In the genomic region with DNA sequence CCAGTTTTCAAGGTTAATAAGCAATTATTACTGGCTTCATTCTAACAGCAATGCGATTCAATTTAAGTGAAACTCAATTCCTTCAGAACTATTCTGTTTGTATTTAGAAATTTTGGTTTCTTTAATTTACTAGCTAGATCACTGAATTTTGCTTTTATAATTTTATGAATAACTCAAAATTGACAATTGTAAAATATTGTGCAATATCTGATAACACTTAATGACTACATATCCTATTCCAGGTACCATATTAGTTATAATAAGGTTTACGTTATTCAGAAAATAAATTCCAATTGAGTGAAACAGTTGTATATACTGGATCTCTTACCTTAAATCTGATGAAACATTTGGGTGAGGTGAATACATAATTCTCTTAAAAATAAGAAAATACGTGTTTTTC, we compare ENCODE assay signal across 17 cellular contexts.
DNase-seq lines count a peak whose midpoint lies in the region; ATAC-seq, FAIRE-seq and TF ChIP-seq lines count a peak whose summit lies in the region.
"Had no signal": no experiment of that assay in that cellular context is flagged by ENCODE, and none has a peak within 500 bp of the region (broad histone marks: within the 10 kb centered on the region; RNA-seq: fewer than 3 reads in every experiment).

No MANE protein-coding gene starts in this region.

- H2AK5ac ChIP-seq in IMR-90 (ENCODE audit: low read depth, low read length) (no peak overlapping the region), H1 (ENCODE audit: low read depth, low read length) (no peak overlapping the region)

- H3K9me1 ChIP-seq in IMR-90 (ENCODE audit: insufficient read depth, low read length) = no peaks in the 10 kb centered on the region

- peaks cover 8% of the 10 kb centered on the region for H3K9me3 ChIP-seq in IMR-90 (ENCODE audit: control insufficient read depth, insufficient read depth, low read length)
- H3K9me3 ChIP-seq in H1 (ENCODE audit: insufficient read depth in 2 of 2, low read depth in 1 of 2, low read length in 1 of 2) = no peaks in the 10 kb centered on the region
- peaks cover 3% of the 10 kb centered on the region for H3K9me3 ChIP-seq in osteoblast (ENCODE audit: low read depth, low read length)
- H3K9me3 ChIP-seq: BLaER1, Caco-2 had no signal

- FAIRE-seq in H1 (lab: Jason Lieb, UNC) = no peak
- FAIRE-seq: GM12892 had no signal

- no peak overlapping the region for H3K18ac ChIP-seq in IMR-90 (ENCODE audit: low read depth, low read length)
- H3K18ac ChIP-seq in H1 (ENCODE audit: extremely low read depth, low read length) = no peak overlapping the region

- H3K4ac ChIP-seq in IMR-90 (ENCODE audit: low read depth, low read length) = no peak overlapping the region
- H3K4ac ChIP-seq in H1 (replicated peaks; ENCODE audit: insufficient read length, low read depth, low read length) = no peak overlapping the region

- no peaks in the 10 kb centered on the region for H3K36me3 ChIP-seq in IMR-90 (ENCODE audit: control insufficient read depth, insufficient read depth, low read length)
- H3K36me3 ChIP-seq in H1 (ENCODE audit: control insufficient read depth in 2 of 4, insufficient read depth in 4 of 4, low read length in 3 of 4) = no peaks in the 10 kb centered on the region
- H3K36me3 ChIP-seq in osteoblast (ENCODE audit: insufficient read depth, low read length) = no peaks in the 10 kb centered on the region
- H3K36me3 ChIP-seq: BLaER1 had no signal

- DNase-seq in IMR-90 (no peak), H1 (ENCODE audit: low read depth in 1 of 2, low spot score in 2 of 2) (no peak), osteoblast (ENCODE audit: insufficient read length, low spot score, missing footprints) (peak; percentile 27), NCI-H526 (lab: John Stamatoyannopoulos, UW) (no peak), NCI-H2081 treated with DMSO at 0.1 percent for 48 hours (lab: John Stamatoyannopoulos, UW) (no peak)
- DNase-seq in activated naive CD4-positive, alpha-beta T cell treated with anti-CD3 and anti-CD28 coated beads, Interleukin-2, amount 50 U/mL, for 16 hours = no peak
- DNase-seq: Caco-2; CD4-positive, CD25-positive, alpha-beta regulatory T cell; CD8-positive, alpha-beta T cell; DMS153; DND-41; GM23248; H9 had no signal

- H2BK20ac ChIP-seq in IMR-90 (ENCODE audit: low read depth, low read length) (no peak overlapping the region), H1 (ENCODE audit: low read length) (no peak overlapping the region)

- H3K79me1 ChIP-seq in IMR-90 (ENCODE audit: low read depth in 1 of 2, low read length in 2 of 2) = no peaks in the 10 kb centered on the region
- H3K79me1 ChIP-seq in H1 (ENCODE audit: low read depth, low read length) = no peaks in the 10 kb centered on the region

- CTCF ChIA-PET in IMR-90 (lab: Yijun Ruan, JAX) (no interaction called here), H1 (lab: Charles Lee; ENCODE audit: partially characterized antibody) (no interaction called here)

- H3K14ac ChIP-seq in IMR-90 (replicated peaks; ENCODE audit: low read depth, low read length) (no peak overlapping the region), H1 (ENCODE audit: insufficient read length) (no peak overlapping the region)

- H4K20me1 ChIP-seq in IMR-90 (ENCODE audit: insufficient read depth, low read length) = no peaks in the 10 kb centered on the region
- no peaks in the 10 kb centered on the region for H4K20me1 ChIP-seq in H1 (replicated peaks in 1 of 2; ENCODE audit: control insufficient read depth in 1 of 2, insufficient read depth in 2 of 2, low read length in 2 of 2)
- no peaks in the 10 kb centered on the region for H4K20me1 ChIP-seq in osteoblast (ENCODE audit: insufficient read depth, low read length)
- H4K20me1 ChIP-seq: BLaER1 had no signal

- no peak overlapping the region for H3K4me2 ChIP-seq in IMR-90 (ENCODE audit: low read depth, low read length)
- H3K4me2 ChIP-seq in H1 (ENCODE audit: insufficient read depth in 1 of 2, low read depth in 2 of 2, low read length in 2 of 2) = no peak overlapping the region
- H3K4me2 ChIP-seq in osteoblast (ENCODE audit: insufficient read depth, low read length) = no peak overlapping the region
- H3K4me2 ChIP-seq: BLaER1 had no signal

- TF ChIP-seq CTCF in IMR-90 (conservative IDR thresholded peaks at IDR 0.05; ENCODE audit: low read depth, low read length) (no peak), H1 (IDR thresholded peaks at IDR 0.05; ENCODE audit: control extremely low read depth in 1 of 3, insufficient read depth in 1 of 3, low read depth in 1 of 3, low read length in 3 of 3) (no peak), osteoblast (IDR thresholded peaks at IDR 0.05; ENCODE audit: extremely low read depth, low read depth, low read length) (no peak)

- H2BK5ac ChIP-seq in IMR-90 (ENCODE audit: low read depth, low read length, poor library complexity, severe bottlenecking) (no peak overlapping the region), H1 (ENCODE audit: low read depth, low read length) (no peak overlapping the region)

- WGBS in IMR-90 (ENCODE audit: extremely low coverage in 2 of 2, insufficient read length in 1 of 2), 2 experiments = no CpG with 5 or more reads among the region's 3 CpGs
- WGBS in H1 (ENCODE audit: extremely low coverage in 1 of 2, insufficient coverage in 1 of 2, insufficient read length in 1 of 2, insufficient replicate concordance in 2 of 2, low coverage in 1 of 2, low lambda C conversion rate in 2 of 2, missing lambda C conversion rate in 1 of 2), 2 experiments = 98% methylated on average over 3 of the region's 3 CpGs; no CpG with 5 or more reads in 1 of the 2 experiments

- H3K56ac ChIP-seq in IMR-90 (ENCODE audit: extremely low read depth, insufficient read depth, low read length) (no peak overlapping the region), H1 (replicated peaks; ENCODE audit: insufficient read length, low read depth, low read length) (no peak overlapping the region)

- H3K27me3 ChIP-seq in IMR-90 (ENCODE audit: control insufficient read depth, insufficient read depth, low read length) (no peaks in the 10 kb centered on the region), H1 (replicated peaks in 1 of 4; ENCODE audit: control insufficient read depth in 3 of 4, extremely low read depth in 1 of 4, insufficient read depth in 3 of 4, low read length in 3 of 4) (no peaks in the 10 kb centered on the region), osteoblast (ENCODE audit: insufficient read depth, low read length) (no peaks in the 10 kb centered on the region)
- H3K27me3 ChIP-seq: BLaER1 had no signal

- no peak for TF ChIP-seq EP300 in H1 (IDR thresholded peaks at IDR 0.05; ENCODE audit: borderline replicate concordance in 1 of 2, low read depth in 2 of 2, low read length in 2 of 2)

- H3K9ac ChIP-seq in IMR-90 (ENCODE audit: low read depth, low read length) (no peak overlapping the region), H1 (replicated peaks in 1 of 4; ENCODE audit: extremely low read depth in 1 of 4, low read depth in 3 of 4, low read length in 3 of 4) (no peak overlapping the region)
- H3K9ac ChIP-seq: BLaER1, GM23248 had no signal

- H2AFZ ChIP-seq in IMR-90 (replicated peaks; ENCODE audit: low read length, poor library complexity) (no peak overlapping the region), H1 (ENCODE audit: low read length) (no peak overlapping the region), osteoblast (ENCODE audit: low read length) (no peak overlapping the region)
- H2AFZ ChIP-seq: GM23248 had no signal

- H3K4me1 ChIP-seq in IMR-90 (ENCODE audit: control insufficient read depth, insufficient read depth, low read length) (no peaks in the 10 kb centered on the region), H1 (replicated peaks in 1 of 4; ENCODE audit: control insufficient read depth in 3 of 4, insufficient read depth in 4 of 4, low read length in 3 of 4) (no peaks in the 10 kb centered on the region), osteoblast (ENCODE audit: insufficient read depth, low read length) (no peaks in the 10 kb centered on the region)
- H3K4me1 ChIP-seq: BLaER1, Caco-2 had no signal

- POLR2A ChIA-PET in IMR-90 (lab: Charles Lee; ENCODE audit: unreplicated experiment) (no interaction called here), H1 (lab: Charles Lee; ENCODE audit: partially characterized antibody) (no interaction called here)

- intact Hi-C loops in IMR-90 (cut with micrococcal nuclease) = no loop called here

- H2AK9ac ChIP-seq in IMR-90 (replicated peaks; ENCODE audit: low read depth, low read length, poor library complexity) = no peak overlapping the region

- H4K5ac ChIP-seq in IMR-90 (ENCODE audit: low read depth, low read length) (no peak overlapping the region), H1 (ENCODE audit: insufficient read length, low read depth, low read length) (no peak overlapping the region)

- BruUV-seq in IMR-90 (replicated peaks; lab: Mats Ljungman, UMichigan) = no TSS peak

- H3K27ac ChIP-seq in IMR-90 (ENCODE audit: insufficient read depth, low read length) (no peak overlapping the region), H1 (ENCODE audit: low read depth, low read length) (no peak overlapping the region), osteoblast (ENCODE audit: low read depth, low read length) (no peak overlapping the region)
- H3K27ac ChIP-seq: BLaER1, C4-2B, GM23248 had no signal

- no peak overlapping the region for H3K23ac ChIP-seq in IMR-90 (ENCODE audit: low read depth, low read length)
- no peak overlapping the region for H3K23ac ChIP-seq in H1 (ENCODE audit: insufficient read length)

- H4K91ac ChIP-seq in IMR-90 (ENCODE audit: insufficient read depth, low read depth, low read length) = no peak overlapping the region
- no peak overlapping the region for H4K91ac ChIP-seq in H1 (replicated peaks; ENCODE audit: insufficient read length, low read length)

- dilution Hi-C loops in IMR-90 (cut with HindIII; ENCODE audit: low sequenced_read_pairs, unreplicated experiment) = no loop called here

- H2BK12ac ChIP-seq in H1 (ENCODE audit: low read depth, low read length) = no peak overlapping the region

- ATAC-seq in IMR-90 (ENCODE audit: low read depth) = no peak
- ATAC-seq: CD8-positive, alpha-beta T cell; HCT116 had no signal

- H3K4me3 ChIP-seq in IMR-90 (ENCODE audit: insufficient read depth, low read depth, low read length) (no peak overlapping the region), H1 (ENCODE audit: extremely low read depth in 1 of 4, insufficient read depth in 2 of 4, low read depth in 3 of 4, low read length in 4 of 4) (no peak overlapping the region), osteoblast (ENCODE audit: insufficient read depth, low read length) (no peak overlapping the region)
- H3K4me3 ChIP-seq: BLaER1, GM23248 had no signal

- H3K79me2 ChIP-seq in H1 (ENCODE audit: control insufficient read depth in 1 of 2, insufficient read depth in 2 of 2, low read length in 2 of 2) = no peaks in the 10 kb centered on the region
- H3K79me2 ChIP-seq in osteoblast (ENCODE audit: insufficient read depth, low read length) = no peaks in the 10 kb centered on the region

- no peak overlapping the region for H4K8ac ChIP-seq in IMR-90 (ENCODE audit: low read depth in 2 of 2, low read length in 2 of 2)
- no peak overlapping the region for H4K8ac ChIP-seq in H1 (ENCODE audit: extremely low read depth, insufficient read depth, low read length)

- no peak for TF ChIP-seq RAD21 in IMR-90 (IDR thresholded peaks at IDR 0.05; ENCODE audit: low read length)
- TF ChIP-seq RAD21 in H1 (IDR thresholded peaks at IDR 0.05 in 1 of 2, conservative IDR thresholded peaks at IDR 0.05 in 1 of 2; ENCODE audit: low read depth in 2 of 2, low read length in 2 of 2) = no peak

- H2BK120ac ChIP-seq in IMR-90 (ENCODE audit: low read depth, low read length) (no peak overlapping the region), H1 (replicated peaks; ENCODE audit: low read depth, low read length) (no peak overlapping the region)

- no peak for TF ChIP-seq POLR2A in IMR-90 (IDR thresholded peaks at IDR 0.05; ENCODE audit: low read depth, low read length)
- no peak for TF ChIP-seq POLR2A in H1 (IDR thresholded peaks at IDR 0.05; ENCODE audit: control extremely low read depth in 1 of 2, low read depth in 2 of 2, low read length in 2 of 2)

- H2BK15ac ChIP-seq in IMR-90 (ENCODE audit: low read depth, low read length) (no peak overlapping the region), H1 (ENCODE audit: low read length) (no peak overlapping the region)

- no peaks in the 10 kb centered on the region for H3K23me2 ChIP-seq in H1 (ENCODE audit: low read depth, low read length)

- in situ Hi-C loops in IMR-90 (cut with MboI; ENCODE audit: low sequenced_read_pairs) = no loop called here
